ENCODE assay signal across 12 cellular contexts in genomic region chr19:16117594-16118033, GRCh38. TPM values are rescaled to one million over a fixed set of nuclear protein-coding genes. Genes with fewer than 3 reads are reported as not detected.
DNase-seq lines count a peak whose midpoint lies in the region; ATAC-seq, FAIRE-seq and TF ChIP-seq lines count a peak whose summit lies in the region.
"Had no signal": no experiment of that assay in that cellular context is flagged by ENCODE, and none has a peak within 500 bp of the region (broad histone marks: within the 10 kb centered on the region; RNA-seq: fewer than 3 reads in every experiment).

No MANE protein-coding gene starts in this region.

- H3K4me1 ChIP-seq in HCT116 (ENCODE audit: control insufficient read depth in 1 of 2, insufficient read depth in 2 of 2, low read length in 2 of 2) = peaks cover 4 to 23% of the 10 kb centered on the region in 2 experiments

- RAD21 ChIA-PET in HCT116 (lab: Charles Lee; ENCODE audit: low non-redundant PET in 1 of 2, low total read pairs in 2 of 2, uncharacterized antibody in 2 of 2, unreplicated experiment in 2 of 2) = no interaction called here

- H3K4me2 ChIP-seq in HCT116 (ENCODE audit: low read length) = no peak overlapping the region

- no TSS peak for BruUV-seq in HCT116 (replicated peaks; lab: Mats Ljungman, UMichigan)

- ATAC-seq in HCT116 (peak; percentile 81), natural killer cell (peak in 1 of 3 donors; percentile 61), GM19035 (IDR thresholded peaks at IDR 0.05; ENCODE audit: unreplicated experiment) (no peak)
- no peak for ATAC-seq in activated CD8-positive, alpha-beta T cell treated with anti-CD3 and anti-CD28 coated beads for 36 hours

- H3K4me3 Mint-ChIP-seq in activated CD8-positive, alpha-beta T cell treated with anti-CD3 and anti-CD28 coated beads for 36 hours = no peak overlapping the region
- peak overlapping the region; percentile 62 for H3K4me3 Mint-ChIP-seq in natural killer cell

- TF ChIP-seq RAD21 in HCT116 (IDR thresholded peaks at IDR 0.05; ENCODE audit: low read depth) = peak; percentile 23

- H3K27ac Mint-ChIP-seq in activated CD8-positive, alpha-beta T cell treated with anti-CD3 and anti-CD28 coated beads for 36 hours = peak overlapping the region; percentile 93
- peak overlapping the region; percentile 87 for H3K27ac Mint-ChIP-seq in natural killer cell

- H3K27me3 Mint-ChIP-seq in activated CD8-positive, alpha-beta T cell treated with anti-CD3 and anti-CD28 coated beads for 36 hours = no peaks in the 10 kb centered on the region
- no peaks in the 10 kb centered on the region for H3K27me3 Mint-ChIP-seq in natural killer cell (ENCODE audit: low read depth in 2 of 2)

- peaks cover 63% of the 10 kb centered on the region for H3K4me1 Mint-ChIP-seq in activated CD8-positive, alpha-beta T cell treated with anti-CD3 and anti-CD28 coated beads for 36 hours (ENCODE audit: low read depth)
- peaks cover 46 to 50% of the 10 kb centered on the region in 2 donors for H3K4me1 Mint-ChIP-seq in natural killer cell

- H3K27ac ChIP-seq in HCT116 (ENCODE audit: low read depth, low read length) = 0 out of 2 replicates have a peak overlapping the region, but pooled peaks have one; percentile 22

- TF ChIP-seq CTCF in GM10266 (IDR thresholded peaks at IDR 0.05; ENCODE audit: control insufficient read depth, insufficient read depth, low read depth, missing control alignments) (peak; percentile 65), HCT116 (IDR thresholded peaks at IDR 0.05 in 2 of 3, conservative IDR thresholded peaks at IDR 0.05 in 1 of 3; ENCODE audit: borderline replicate concordance in 1 of 3, insufficient read depth in 1 of 3, low read depth in 2 of 3, low read length in 2 of 3) (peak in 1 of 3 experiments; percentile 26; a peak in 1 of 6 replicates), natural killer cell (IDR thresholded peaks at IDR 0.05) (no peak)
- no peak for TF ChIP-seq CTCF in activated CD8-positive, alpha-beta T cell treated with anti-CD3 and anti-CD28 coated beads for 36 hours (IDR thresholded peaks at IDR 0.05)

- no peaks in the 10 kb centered on the region for H3K9me2 ChIP-seq in HCT116 (ENCODE audit: insufficient read depth)

- POLR2A ChIA-PET in HCT116 (lab: Charles Lee) = interaction anchor here (1.0 kb wide), 1 partner anchor 68 kb away, joined by 3 read pairs; the partner anchor contains the start of gene FAM32A
- POLR2A ChIA-PET in activated CD8-positive, alpha-beta T cell treated with anti-CD3 and anti-CD28 coated beads for 36 hours (lab: Charles Lee) = interaction anchor here (0.8 to 1.6 kb wide), 2 partner anchors 9 to 18 kb away, joined by 3 read pairs; no protein-coding TSS in a partner anchor

- H3K36me3 Mint-ChIP-seq in activated CD8-positive, alpha-beta T cell treated with anti-CD3 and anti-CD28 coated beads for 36 hours (ENCODE audit: low read depth) = peaks cover 58% of the 10 kb centered on the region
- H3K36me3 Mint-ChIP-seq in natural killer cell = no peaks in the 10 kb centered on the region

- peaks cover 20 to 39% of the 10 kb centered on the region in 2 experiments for H3K36me3 ChIP-seq in HCT116 (ENCODE audit: control insufficient read depth in 1 of 2, insufficient read depth in 2 of 2, low read length in 2 of 2)

- TF ChIP-seq POLR2A in HCT116 (IDR thresholded peaks at IDR 0.05; ENCODE audit: borderline replicate concordance, extremely low read depth, insufficient read depth, insufficient read length) = no peak

- DNase-seq in GM10266 (ENCODE audit: extremely low spot score) (peak; percentile 72), HCT116 (ENCODE audit: low read depth, low spot score) (no peak), natural killer cell (no peak), RCC 7860 (ENCODE audit: low spot score) (no peak), pons (ENCODE audit: low spot score) (no peak), islet precursor cell (no peak)
- DNase-seq in activated CD8-positive, alpha-beta T cell treated with anti-CD3 and anti-CD28 coated beads for 36 hours = no peak
- DNase-seq: activated CD4-positive, CD25-positive, alpha-beta regulatory T cell treated with anti-CD3 and anti-CD28 coated beads, Interleukin-2, amount 50 U/mL, for 72 hours; NCI-H446 treated with DMSO at 0.1 percent for 48 hours had no signal

- H2AFZ ChIP-seq in HCT116 (ENCODE audit: low read depth, low read length, poor library complexity, severe bottlenecking) = no peak overlapping the region

- no peak for FAIRE-seq in RCC 7860 (lab: Jason Lieb, UNC)

- H3K27me3 ChIP-seq in HCT116 (ENCODE audit: insufficient read depth, low read length) = no peaks in the 10 kb centered on the region

- no peaks in the 10 kb centered on the region for H3K9me3 ChIP-seq in HCT116 (ENCODE audit: control insufficient read depth in 1 of 2, insufficient read depth in 1 of 2, low read depth in 1 of 2, low read length in 2 of 2)

- no peak overlapping the region for H3K9ac ChIP-seq in HCT116 (ENCODE audit: low read length)

- H3K9me3 Mint-ChIP-seq in activated CD8-positive, alpha-beta T cell treated with anti-CD3 and anti-CD28 coated beads for 36 hours = no peaks in the 10 kb centered on the region
- no peaks in the 10 kb centered on the region for H3K9me3 Mint-ChIP-seq in natural killer cell

- intact Hi-C loops in HCT116 (cut with micrococcal nuclease) (no loop called here), natural killer cell (cut with micrococcal nuclease) (no loop called here)
- intact Hi-C loops in activated CD8-positive, alpha-beta T cell treated with anti-CD3 and anti-CD28 coated beads for 36 hours (cut with micrococcal nuclease) = no loop called here

- peaks cover 57% of the 10 kb centered on the region for H3K79me2 ChIP-seq in HCT116 (ENCODE audit: insufficient read depth, low read length)

- H3K4me3 ChIP-seq in HCT116 (replicated peaks in 1 of 2; ENCODE audit: low read depth in 1 of 2, low read length in 2 of 2) = no peak overlapping the region

- CTCF ChIA-PET in HCT116 (lab: Charles Lee) = no interaction called here
- CTCF ChIA-PET in activated CD8-positive, alpha-beta T cell treated with anti-CD3 and anti-CD28 coated beads for 36 hours (lab: Charles Lee) = interaction anchor here (1.0 to 2.6 kb wide), 5 partner anchors 31 to 76 kb away, joined by 3 to 9 read pairs (median 4); no protein-coding TSS in a partner anchor

- H4K20me1 ChIP-seq in HCT116 (ENCODE audit: insufficient read depth) = no peaks in the 10 kb centered on the region

TF ChIP-seq in HCT116, 20 proteins besides CTCF, POLR2A, EP300 and RAD21 (continues in another document):
- TF ChIP-seq CEBPB (IDR thresholded peaks at IDR 0.05; ENCODE audit: low read depth) (no peak), EZH2phosphoT487 (IDR thresholded peaks at IDR 0.05; ENCODE audit: borderline replicate concordance) (no peak), SP1 (IDR thresholded peaks at IDR 0.05; ENCODE audit: low read depth) (no peak), ELF1 (IDR thresholded peaks at IDR 0.05; ENCODE audit: borderline replicate concordance, low read depth) (no peak), SRF (IDR thresholded peaks at IDR 0.05; ENCODE audit: low read depth) (no peak), ATF3 (IDR thresholded peaks at IDR 0.05) (no peak), JUND (IDR thresholded peaks at IDR 0.05) (no peak), SIN3A (IDR thresholded peaks at IDR 0.05; ENCODE audit: low read depth) (no peak), EZH2 (IDR thresholded peaks at IDR 0.05) (no peak), TCF7L2 (IDR thresholded peaks at IDR 0.05; ENCODE audit: borderline replicate concordance, extremely low read depth, insufficient read depth, insufficient read length) (no peak), ZBTB33 (IDR thresholded peaks at IDR 0.05; ENCODE audit: extremely low read depth, insufficient replicate concordance, low read length) (no peak), YY1 (IDR thresholded peaks at IDR 0.05; ENCODE audit: extremely low read depth, insufficient replicate concordance, low read depth, low read length) (no peak), ZNF274 (IDR thresholded peaks at IDR 0.05; ENCODE audit: low read depth, low read length) (no peak), FOSL1 (IDR thresholded peaks at IDR 0.05; ENCODE audit: low read depth) (no peak), EGR1 (IDR thresholded peaks at IDR 0.05; ENCODE audit: low read depth) (no peak)

RNA-seq across cellular contexts. Expression of gene RAB8A, which starts 5.9 kb away (rescaled TPM):
- total RNA-seq in HCT116 (2021; ENCODE audit: unreplicated experiment) = 116 TPM
- 100 and 111 TPM in 2 replicates for polyA plus RNA-seq in HCT116 (2012)
- 100 to 1,000 TPM; 123 to 128 TPM for total RNA-seq in activated CD8-positive, alpha-beta T cell treated with anti-CD3 and anti-CD28 coated beads for 36 hours
- total RNA-seq in natural killer cell = 100 to 1,000 TPM; 137 to 161 (median 149) TPM

RNA-seq across cellular contexts. Expression of gene HSH2D, which starts 25.9 kb away (rescaled TPM):
- total RNA-seq in HCT116 (2021; ENCODE audit: unreplicated experiment) (21.4 TPM), natural killer cell (100 to 1,000 TPM; 203 to 319 (median 278) TPM)
- polyA plus RNA-seq in HCT116 (2012) = 25.0 and 30.2 TPM in 2 replicates
- total RNA-seq in activated CD8-positive, alpha-beta T cell treated with anti-CD3 and anti-CD28 coated beads for 36 hours = 10 to 100 TPM; 23.5 to 25.5 TPM
- total RNA-seq: Daoy had no signal

RNA-seq across cellular contexts. Expression of gene TPM4, which starts 41.3 kb away (rescaled TPM):
- 275 TPM for total RNA-seq in HCT116 (2021; ENCODE audit: unreplicated experiment)
- polyA plus RNA-seq in HCT116 (2012) = 230 and 283 TPM in 2 replicates
- 100 to 1,000 TPM; 230 to 232 TPM for total RNA-seq in activated CD8-positive, alpha-beta T cell treated with anti-CD3 and anti-CD28 coated beads for 36 hours
- total RNA-seq in natural killer cell = 100 to 1,000 TPM; 239 to 283 (median 266) TPM

RNA-seq across cellular contexts. Expression of gene CIB3, which starts 55.7 kb away (rescaled TPM):
- total RNA-seq in HCT116 (2021; ENCODE audit: unreplicated experiment) (not detected), natural killer cell (not detected)
- 0.13 and 0.76 TPM in 2 replicates for polyA plus RNA-seq in HCT116 (2012)
- not detected for total RNA-seq in activated CD8-positive, alpha-beta T cell treated with anti-CD3 and anti-CD28 coated beads for 36 hours
- total RNA-seq: Daoy, posterior vena cava had no signal
